In genomic region chr2:189584662-189585061, GRCh38 we compare ENCODE assay signal across 26 cellular contexts.
"Had no signal": no experiment of that assay in that cellular context is flagged by ENCODE, and none has a peak within 500 bp of the region (broad histone marks: within the 10 kb centered on the region; RNA-seq: fewer than 3 reads in every experiment).

No MANE protein-coding gene starts in this region.

- H3K27ac ChIP-seq: breast epithelium, WERI-Rb-1 had no signal

- H3K36me3 Mint-ChIP-seq: activated naive CD4-positive, alpha-beta T cell treated with anti-CD3 and anti-CD28 coated beads, Interleukin-2, amount 50 U/mL, for 24 hours had no signal

- H3K27me3 ChIP-seq: breast epithelium had no signal

- H3K9me3 Mint-ChIP-seq: activated CD8-positive, alpha-beta T cell treated with anti-CD3 and anti-CD28 coated beads for 36 hours; activated naive CD4-positive, alpha-beta T cell treated with anti-CD3 and anti-CD28 coated beads, Interleukin-2, amount 50 U/mL, for 24 hours; activated T-helper 2 cell treated with anti-CD3 and anti-CD28 coated beads, Interferon-gamma antibody, Interleukin-2, Interleukin-4, amounts not matched to agents 10 μg/mL and 5 μg/mL and 100 μg/mL, durations not matched to agents 14 hours and 24 hours and 36 hours; T-helper 1 cell treated with Interleukin-12 subunit alpha and Interleukin-12 subunit beta and Interleukin-4 antibody, amounts not matched to agents 30 μg/mL and 1 μg/mL, for 36 hours had no signal

- H3K4me3 Mint-ChIP-seq: activated CD4-positive, alpha-beta T cell treated with anti-CD3 and anti-CD28 coated beads for 36 hours; activated CD8-positive, alpha-beta T cell treated with anti-CD3 and anti-CD28 coated beads for 36 hours; activated naive CD4-positive, alpha-beta T cell treated with anti-CD3 and anti-CD28 coated beads, Interleukin-2, amount 50 U/mL, for 24 hours; activated T-cell treated with anti-CD3 and anti-CD28 coated beads, Interleukin-2, amount 50 U/mL, for 72 hours; T-helper 1 cell treated with Interleukin-12 subunit alpha and Interleukin-12 subunit beta and Interleukin-4 antibody, amounts not matched to agents 30 μg/mL and 1 μg/mL, for 36 hours had no signal

- H3K4me3 ChIP-seq: breast epithelium, MG63 had no signal

- DNase-seq: activated CD4-positive, alpha-beta T cell treated with anti-CD3 and anti-CD28 coated beads for 36 hours; activated CD4-positive, alpha-beta T cell treated with anti-CD3 and anti-CD28 coated beads, Interleukin-2, amount 50 U/mL, for 1 hour; activated CD8-positive, alpha-beta memory T cell treated with anti-CD3 and anti-CD28 coated beads, Interleukin-2, amount 50 U/mL, for 4 hours; activated CD8-positive, alpha-beta T cell treated with anti-CD3 and anti-CD28 coated beads for 36 hours; activated gamma-delta T cell treated with Interleukin-2 at 50 U/mL for 16 hours; activated T-cell treated with anti-CD3 and anti-CD28 coated beads, Interleukin-2, amount 50 U/mL, for 72 hours; aorta; caudate nucleus; MG63; NCI-H1092 treated with DMSO at 0.1 percent for 48 hours; NCI-H1417 treated with DMSO at 0.1 percent for 48 hours; NCI-H1694; NCI-H2029; NCI-H2107; NCI-H2171 treated with DMSO at 0.1 percent for 48 hours; NCI-H226; NCI-H526; NCI-H774; PC-3; SHP77 treated with DMSO at 0.1 percent for 48 hours; T-helper 9 cell; WERI-Rb-1 had no signal

- H3K4me1 ChIP-seq: breast epithelium had no signal

- H3K9me3 ChIP-seq: breast epithelium, MG63 had no signal

- ATAC-seq: activated CD4-positive, alpha-beta T cell treated with anti-CD3 and anti-CD28 coated beads for 36 hours; activated CD8-positive, alpha-beta T cell treated with anti-CD3 and anti-CD28 coated beads for 36 hours; activated T-cell treated with anti-CD3 and anti-CD28 coated beads, Interleukin-2, amount 50 U/mL, for 72 hours; PC-3 had no signal

- H3K36me3 ChIP-seq: breast epithelium, MG63, WERI-Rb-1 had no signal

- H3K27ac Mint-ChIP-seq: activated CD4-positive, alpha-beta T cell treated with anti-CD3 and anti-CD28 coated beads for 36 hours; activated CD8-positive, alpha-beta T cell treated with anti-CD3 and anti-CD28 coated beads for 36 hours; activated naive CD4-positive, alpha-beta T cell treated with anti-CD3 and anti-CD28 coated beads, Interleukin-2, amount 50 U/mL, for 24 hours; activated T-cell treated with anti-CD3 and anti-CD28 coated beads, Interleukin-2, amount 50 U/mL, for 72 hours; activated T-helper 2 cell treated with anti-CD3 and anti-CD28 coated beads, Interferon-gamma antibody, Interleukin-2, Interleukin-4, amounts not matched to agents 10 μg/mL and 5 μg/mL and 100 μg/mL, durations not matched to agents 14 hours and 24 hours and 36 hours; T-helper 1 cell treated with Interleukin-12 subunit alpha and Interleukin-12 subunit beta and Interleukin-4 antibody, amounts not matched to agents 30 μg/mL and 1 μg/mL, for 36 hours had no signal
